Comparison of ENCODE assay signal across 22 cellular contexts in genomic region chrX:50779694-50780093, GRCh38. TPM values are rescaled to one million over a fixed set of nuclear protein-coding genes. Genes with fewer than 3 reads are reported as not detected.
A peak's percentile ranks its signal among the peaks of the same experiment; 100 is the strongest.
DNase-seq lines count a peak whose midpoint lies in the region; FAIRE-seq and TF ChIP-seq lines count a peak whose summit lies in the region.
"Had no signal": no experiment of that assay in that cellular context is flagged by ENCODE, and none has a peak within 500 bp of the region (broad histone marks: within the 10 kb centered on the region; RNA-seq: fewer than 3 reads in every experiment).

No MANE protein-coding gene starts in this region.

- H2AFZ ChIP-seq in endothelial cell of umbilical vein (ENCODE audit: low read depth, low read length) = no peak overlapping the region
- H2AFZ ChIP-seq in neural progenitor cell (replicated peaks) = no peak overlapping the region

- no peak overlapping the region for H3K4me3 ChIP-seq in NT2/D1 (ENCODE audit: insufficient read length, low read depth)
- no peak overlapping the region for H3K4me3 ChIP-seq in endothelial cell of umbilical vein (replicated peaks in 1 of 3; ENCODE audit: insufficient read depth in 1 of 3, low read depth in 1 of 3, low read length in 3 of 3)
- H3K4me3 ChIP-seq in neural progenitor cell = no peak overlapping the region
- H3K4me3 ChIP-seq: ascending aorta, transverse colon had no signal

- H3K36me3 Mint-ChIP-seq in neural progenitor cell = no peaks in the 10 kb centered on the region
- H3K36me3 Mint-ChIP-seq: activated CD4-positive, alpha-beta memory T cell treated with anti-CD3 and anti-CD28 coated beads for 36 hours; activated naive CD8-positive, alpha-beta T cell treated with anti-CD3 and anti-CD28 coated beads for 36 hours; CD8-positive, alpha-beta T cell had no signal

- CTCF ChIA-PET in endothelial cell of umbilical vein (lab: Charles Lee) (interaction anchor here (1.1 kb wide), 2 partner anchors 32 to 34 kb away, joined by 3 read pairs; partner anchors contain the start of gene SHROOM4), HEK293T (lab: Yijun Ruan, JAX) (no interaction called here)

- TF ChIP-seq CTCF in endothelial cell of umbilical vein (IDR thresholded peaks at IDR 0.05; ENCODE audit: extremely low read depth in 1 of 2, insufficient read depth in 1 of 2, low read depth in 1 of 2, low read length in 2 of 2) (no peak), neural progenitor cell (IDR thresholded peaks at IDR 0.05) (no peak)

- no peaks in the 10 kb centered on the region for H3K9me3 Mint-ChIP-seq in neural progenitor cell
- H3K9me3 Mint-ChIP-seq: activated CD4-positive, alpha-beta memory T cell treated with anti-CD3 and anti-CD28 coated beads for 36 hours; activated naive CD8-positive, alpha-beta T cell treated with anti-CD3 and anti-CD28 coated beads for 36 hours; activated T-helper 2 cell treated with anti-CD3 and anti-CD28 coated beads, Interferon-gamma antibody, Interleukin-2, Interleukin-4, amounts not matched to agents 10 μg/mL and 5 μg/mL and 100 μg/mL, durations not matched to agents 14 hours and 24 hours and 36 hours; CD8-positive, alpha-beta T cell had no signal

- dilution Hi-C loops in endothelial cell of umbilical vein (cut with MboI; ENCODE audit: extremely low pct_ligation_motif_present, low sequenced_read_pairs) = no loop called here

- intact Hi-C loops in endothelial cell of umbilical vein (cut with micrococcal nuclease) = no loop called here

- H3K36me3 ChIP-seq in NT2/D1 (ENCODE audit: insufficient read depth, insufficient read length, low read length) (no peaks in the 10 kb centered on the region), endothelial cell of umbilical vein (ENCODE audit: control insufficient read depth in 2 of 2, extremely low read depth in 1 of 2, insufficient read depth in 2 of 2, low read length in 2 of 2) (no peaks in the 10 kb centered on the region), neural progenitor cell (no peaks in the 10 kb centered on the region)
- H3K36me3 ChIP-seq: ascending aorta, transverse colon had no signal

- BruUV-seq in endothelial cell of umbilical vein (replicated peaks; lab: Mats Ljungman, UMichigan) = no TSS peak

- no peaks in the 10 kb centered on the region for H3K27me3 Mint-ChIP-seq in neural progenitor cell (ENCODE audit: insufficient read depth, low read depth)
- H3K27me3 Mint-ChIP-seq: activated naive CD8-positive, alpha-beta T cell treated with anti-CD3 and anti-CD28 coated beads for 36 hours had no signal

- DNase-seq in GM03348 (ENCODE audit: low spot score) = peak; percentile 1
- DNase-seq in NT2/D1 (ENCODE audit: low read depth, low spot score) = peak; percentile 15
- peak; percentile 9 for DNase-seq in endothelial cell of umbilical vein (ENCODE audit: low read depth, low spot score)
- peak; percentile 11 for DNase-seq in neural progenitor cell (ENCODE audit: low spot score)
- no peak for DNase-seq in T-helper 2 cell
- DNase-seq in GOT3 (lab: John Stamatoyannopoulos, UW) = no peak
- no peak for DNase-seq in HEK293T (ENCODE audit: extremely low spot score)
- DNase-seq: activated CD4-positive, alpha-beta memory T cell treated with anti-CD3 and anti-CD28 coated beads for 36 hours; activated naive CD8-positive, alpha-beta T cell treated with anti-CD3 and anti-CD28 coated beads for 36 hours; AML-193; CD8-positive, alpha-beta T cell; central memory CD4-positive, alpha-beta T cell; foreskin fibroblast; GDM1; NCI-H2081; NCI-H345; OCI-M1; SHP77 treated with DMSO at 0.1 percent for 48 hours; stimulated activated CD8-positive, alpha-beta memory T cell treated with anti-CD3 and anti-CD28 coated beads, Interleukin-4, amount 100 ng/mL, for 48 hours; transverse colon had no signal

- H3F3A ChIP-seq in neural progenitor cell (ENCODE audit: low read depth) = no peaks in the 10 kb centered on the region

- H3K27ac ChIP-seq in endothelial cell of umbilical vein (ENCODE audit: insufficient read depth, low read depth, low read length) (peak overlapping the region; percentile 34), neural progenitor cell (no peak overlapping the region)
- H3K27ac ChIP-seq: ascending aorta, transverse colon had no signal

- H3K4me2 ChIP-seq in endothelial cell of umbilical vein (ENCODE audit: insufficient read depth, low read length) (peak overlapping the region; percentile 42), neural progenitor cell (no peak overlapping the region)

- H3K4me1 Mint-ChIP-seq in neural progenitor cell = no peaks in the 10 kb centered on the region
- H3K4me1 Mint-ChIP-seq: activated naive CD8-positive, alpha-beta T cell treated with anti-CD3 and anti-CD28 coated beads for 36 hours had no signal

- H3K27ac Mint-ChIP-seq in neural progenitor cell = no peak overlapping the region
- H3K27ac Mint-ChIP-seq: activated CD4-positive, alpha-beta memory T cell treated with anti-CD3 and anti-CD28 coated beads for 36 hours; activated naive CD8-positive, alpha-beta T cell treated with anti-CD3 and anti-CD28 coated beads for 36 hours; activated T-helper 2 cell treated with anti-CD3 and anti-CD28 coated beads, Interferon-gamma antibody, Interleukin-2, Interleukin-4, amounts not matched to agents 10 μg/mL and 5 μg/mL and 100 μg/mL, durations not matched to agents 14 hours and 24 hours and 36 hours; CD8-positive, alpha-beta T cell had no signal

- H3K4me1 ChIP-seq in NT2/D1 (ENCODE audit: insufficient read depth, insufficient read length) = no peaks in the 10 kb centered on the region
- peaks cover 13% of the 10 kb centered on the region for H3K4me1 ChIP-seq in endothelial cell of umbilical vein (ENCODE audit: control insufficient read depth, extremely low read depth, insufficient read depth, low read length)
- no peaks in the 10 kb centered on the region for H3K4me1 ChIP-seq in neural progenitor cell
- H3K4me1 ChIP-seq: ascending aorta, transverse colon had no signal

- no peak for TF ChIP-seq POLR2A in endothelial cell of umbilical vein (IDR thresholded peaks at IDR 0.05; ENCODE audit: low read depth, low read length)

- peak; percentile 52 for FAIRE-seq in endothelial cell of umbilical vein (lab: Jason Lieb, UNC)

- H3K9ac ChIP-seq in NT2/D1 (ENCODE audit: insufficient read length, low read depth) = no peak overlapping the region
- no peak overlapping the region for H3K9ac ChIP-seq in endothelial cell of umbilical vein (replicated peaks; ENCODE audit: extremely low read depth, insufficient read depth, low read length)
- H3K9ac ChIP-seq in neural progenitor cell = no peak overlapping the region

- no peak overlapping the region for H3K4me3 Mint-ChIP-seq in neural progenitor cell
- H3K4me3 Mint-ChIP-seq: activated CD4-positive, alpha-beta memory T cell treated with anti-CD3 and anti-CD28 coated beads for 36 hours; activated naive CD8-positive, alpha-beta T cell treated with anti-CD3 and anti-CD28 coated beads for 36 hours; CD8-positive, alpha-beta T cell had no signal

- H3K9me3 ChIP-seq in NT2/D1 (ENCODE audit: insufficient read depth, low read length) (no peaks in the 10 kb centered on the region), endothelial cell of umbilical vein (replicated peaks; ENCODE audit: control insufficient read depth, insufficient read depth, low read length) (no peaks in the 10 kb centered on the region), neural progenitor cell (ENCODE audit: low read depth) (no peaks in the 10 kb centered on the region)
- H3K9me3 ChIP-seq: ascending aorta, transverse colon had no signal

- POLR2A ChIA-PET in endothelial cell of umbilical vein (lab: Charles Lee) (no interaction called here), HEK293T (lab: Yijun Ruan, JAX) (no interaction called here)

- H3K27me3 ChIP-seq in NT2/D1 (ENCODE audit: insufficient read depth, insufficient read length) (no peaks in the 10 kb centered on the region), endothelial cell of umbilical vein (ENCODE audit: control insufficient read depth in 2 of 2, insufficient read depth in 2 of 2, low read length in 2 of 2) (no peaks in the 10 kb centered on the region), neural progenitor cell (no peaks in the 10 kb centered on the region)
- H3K27me3 ChIP-seq: ascending aorta, transverse colon had no signal

- no peaks in the 10 kb centered on the region for H3K79me2 ChIP-seq in endothelial cell of umbilical vein (ENCODE audit: control insufficient read depth, insufficient read depth, low read length)
- no peaks in the 10 kb centered on the region for H3K79me2 ChIP-seq in neural progenitor cell (ENCODE audit: low read depth)

- H3K9me1 ChIP-seq in endothelial cell of umbilical vein (replicated peaks; ENCODE audit: control insufficient read depth, extremely low read depth, insufficient read depth, low read length) = no peaks in the 10 kb centered on the region

- H4K20me1 ChIP-seq in endothelial cell of umbilical vein (replicated peaks; ENCODE audit: control insufficient read depth, extremely low read depth, insufficient read depth, low read length) (no peaks in the 10 kb centered on the region), neural progenitor cell (ENCODE audit: low read depth) (no peaks in the 10 kb centered on the region)

TF ChIP-seq in endothelial cell of umbilical vein, 7 proteins besides CTCF, POLR2A, EP300 and RAD21 (continues in another document):
- TF ChIP-seq JUN (IDR thresholded peaks at IDR 0.05; ENCODE audit: borderline replicate concordance, insufficient read depth, insufficient read length, low read depth) = no peak
- TF ChIP-seq FOS (IDR thresholded peaks at IDR 0.05; ENCODE audit: borderline replicate concordance, insufficient read depth, low read length) = no peak
- TF ChIP-seq GATA2 (IDR thresholded peaks at IDR 0.05; ENCODE audit: insufficient read depth, insufficient read length, low read depth, low read length) = no peak
- no peak for TF ChIP-seq POLR2AphosphoS5 (IDR thresholded peaks at IDR 0.05; ENCODE audit: insufficient read depth, low read depth, low read length)

TF ChIP-seq in HEK293T, 16 proteins besides CTCF, POLR2A, EP300 and RAD21 (continues in another document):
- TF ChIP-seq FOXK2 (IDR thresholded peaks at IDR 0.05) (no peak), BHLHE40 (IDR thresholded peaks at IDR 0.05; ENCODE audit: borderline replicate concordance) (no peak), TARDBP (IDR thresholded peaks at IDR 0.05) (no peak), L3MBTL2 (conservative IDR thresholded peaks at IDR 0.05) (no peak), ELF4 (IDR thresholded peaks at IDR 0.05) (no peak), ZNF384 (IDR thresholded peaks at IDR 0.05) (no peak), FOXA1 (IDR thresholded peaks at IDR 0.05) (no peak)

RNA-seq across cellular contexts. Expression of gene SHROOM4, which starts 34.3 kb away (rescaled TPM):
- total RNA-seq in endothelial cell of umbilical vein = 57.5 and 58.7 TPM in 2 replicates
- 29.7 and 29.8 TPM in 2 replicates for polyA plus RNA-seq in endothelial cell of umbilical vein
- polyA plus RNA-seq in endothelial cell of umbilical vein (2011; cell fraction: cytosol; rRNA removed) = 25.0 and 28.6 TPM in 2 replicates
- polyA plus RNA-seq in endothelial cell of umbilical vein (2011; cell fraction: nucleus; rRNA removed) = 68.3 and 70.6 TPM in 2 replicates
- 22.9 and 24.3 TPM in 2 replicates for polyA plus RNA-seq in endothelial cell of umbilical vein (2012)
- polyA minus RNA-seq in endothelial cell of umbilical vein = 102 and 110 TPM in 2 replicates
- not detected for polyA minus RNA-seq in endothelial cell of umbilical vein (2011; cell fraction: cytosol; rRNA and poly(A)+ RNA removed)
- polyA minus RNA-seq in endothelial cell of umbilical vein (2011; cell fraction: nucleus; rRNA and poly(A)+ RNA removed) = 66.5 and 84.4 TPM in 2 replicates
- total RNA-seq in neural progenitor cell (ENCODE audit: low replicate concordance) = 3.0 TPM in 2 replicates
- total RNA-seq: activated CD4-positive, alpha-beta memory T cell treated with anti-CD3 and anti-CD28 coated beads for 36 hours; activated naive CD8-positive, alpha-beta T cell treated with anti-CD3 and anti-CD28 coated beads for 36 hours; activated T-helper 2 cell treated with anti-CD3 and anti-CD28 coated beads, Interferon-gamma antibody, Interleukin-2, Interleukin-4, amounts not matched to agents 10 μg/mL and 5 μg/mL and 100 μg/mL, durations not matched to agents 14 hours and 24 hours and 36 hours; CD8-positive, alpha-beta T cell had no signal

Comparison
In these comparisons a context has a peak if more than half of its experiments do, and no peak if none do; other contexts are left out.
1. DNase-seq: peak in GM03348 (single experiment), NT2/D1 (single experiment), endothelial cell of umbilical vein (single experiment) and neural progenitor cell (single experiment); none in T-helper 2 cell (0 of 5), GOT3 (single experiment) and HEK293T (single experiment).
2. RNA of gene SHROOM4, which starts 34.3 kb away (total RNA-seq): 57.5 to 58.7 TPM in endothelial cell of umbilical vein; 3.0 TPM in neural progenitor cell; every median in the first group is over 10 times any median in the second.